32 cellular contexts compared by ENCODE assay signal in genomic region chr16:10103700-10104099, GRCh38.
"Had no signal": no experiment of that assay in that cellular context is flagged by ENCODE, and none has a peak within 500 bp of the region (broad histone marks: within the 10 kb centered on the region; RNA-seq: fewer than 3 reads in every experiment).

No MANE protein-coding gene starts in this region.

- H3K4me3 ChIP-seq: adrenal gland, ascending aorta, breast epithelium, cardiac muscle cell, colonic mucosa, gastrocnemius medialis, heart left ventricle had no signal

- H3K4me1 ChIP-seq: adrenal gland, ascending aorta, breast epithelium, colonic mucosa, foreskin keratinocyte, gastrocnemius medialis, heart left ventricle had no signal

- ATAC-seq: activated CD4-positive, CD25-positive, alpha-beta regulatory T cell treated with anti-CD3 and anti-CD28 coated beads, Interleukin-2, amount 50 U/mL, for 24 hours; activated CD8-positive, alpha-beta T cell treated with anti-CD3 and anti-CD28 coated beads for 36 hours; activated naive CD8-positive, alpha-beta T cell treated with anti-CD3 and anti-CD28 coated beads, Interleukin-2, amount 50 U/mL, for 24 hours; activated T-cell treated with anti-CD3 and anti-CD28 coated beads, Interleukin-2, amount 50 U/mL, for 4 hours; activated T-helper 17 cell treated with anti-CD3 and anti-CD28 coated beads, Interleukin-2, amount 50 U/mL, for 72 hours; esophagus mucosa; foreskin keratinocyte; gastrocnemius medialis; heart left ventricle had no signal

- H3K27ac ChIP-seq: adrenal gland, ascending aorta, breast epithelium, cardiac muscle cell, colonic mucosa, foreskin keratinocyte, gastrocnemius medialis, heart left ventricle, WERI-Rb-1 had no signal

- H3K27me3 ChIP-seq: adrenal gland, ascending aorta, breast epithelium, cardiac muscle cell, colonic mucosa, foreskin keratinocyte, gastrocnemius medialis had no signal

- H3K9me3 ChIP-seq: adrenal gland, ascending aorta, breast epithelium, colonic mucosa, gastrocnemius medialis, heart left ventricle had no signal

- DNase-seq: activated B cell treated with CpG ODN at 0.5 μM for 24 hours; activated CD4-positive, alpha-beta T cell treated with anti-CD3 and anti-CD28 coated beads for 48 hours; activated CD4-positive, alpha-beta T cell treated with anti-CD3 and anti-CD28 coated beads, Interleukin-2, amount 50 U/mL, for 1 hour; activated CD4-positive, alpha-beta T cell treated with anti-CD3 and anti-CD28 coated beads, Interleukin-2, amount 50 U/mL, for 48 hours; activated CD8-positive, alpha-beta memory T cell treated with anti-CD3 and anti-CD28 coated beads for 24 hours; activated CD8-positive, alpha-beta T cell treated with anti-CD3 and anti-CD28 coated beads for 36 hours; activated effector memory CD4-positive, alpha-beta T cell treated with Interleukin-2 at 50 U/mL for 16 hours; activated gamma-delta T cell treated with Interleukin-2 at 50 U/mL for 16 hours; activated naive CD4-positive, alpha-beta T cell treated with Interleukin-2 at 50 U/mL for 16 hours; activated naive CD8-positive, alpha-beta T cell treated with anti-CD3 and anti-CD28 coated beads for 36 hours; activated naive CD8-positive, alpha-beta T cell treated with anti-CD3 and anti-CD28 coated beads, Interleukin-2, amount 50 U/mL, for 24 hours; activated T-cell treated with anti-CD3 and anti-CD28 coated beads, Interleukin-2, amount 50 U/mL, for 4 hours; adrenal gland; amygdala; central memory CD4-positive, alpha-beta T cell; cerebellar nuclear complex; colonic mucosa; effector memory CD4-positive, alpha-beta T cell; endodermal cell; foreskin keratinocyte; gastrocnemius medialis; glutamatergic neuron; heart left ventricle; hypothalamus; T-helper 9 cell; WERI-Rb-1 had no signal

- H3K36me3 ChIP-seq: adrenal gland, ascending aorta, breast epithelium, cardiac muscle cell, colonic mucosa, gastrocnemius medialis, heart left ventricle, WERI-Rb-1 had no signal
